Comparison of ENCODE assay signal across 18 cellular contexts in genomic region chr9:4102078-4102477, GRCh38.
DNase-seq lines count a peak whose midpoint lies in the region; ATAC-seq, FAIRE-seq and TF ChIP-seq lines count a peak whose summit lies in the region.
"Had no signal": no experiment of that assay in that cellular context is flagged by ENCODE, and none has a peak within 500 bp of the region (broad histone marks: within the 10 kb centered on the region; RNA-seq: fewer than 3 reads in every experiment).

No MANE protein-coding gene starts in this region.

- H3K9me3 ChIP-seq in astrocyte (ENCODE audit: insufficient read depth, low read depth, low read length) = no peaks in the 10 kb centered on the region
- H3K9me3 ChIP-seq in ovary = no peaks in the 10 kb centered on the region
- H3K9me3 ChIP-seq: HAP-1 had no signal

- peaks cover 18% of the 10 kb centered on the region for H4K20me1 ChIP-seq in astrocyte (ENCODE audit: insufficient read depth, low read length)
- H4K20me1 ChIP-seq: BLaER1 treated with 17β-estradiol and CSF1 and Interleukin-3, amounts not matched to agents 10 nM and 100 nM had no signal

- H3K4me3 ChIP-seq in astrocyte (ENCODE audit: insufficient read depth, low read depth, low read length) (no peak overlapping the region), ovary (no peak overlapping the region)
- H3K4me3 ChIP-seq: BLaER1 treated with 17β-estradiol and CSF1 and Interleukin-3, amounts not matched to agents 10 nM and 100 nM; GM12878; HAP-1 had no signal

- no peak for TF ChIP-seq EP300 in ovary (IDR thresholded peaks at IDR 0.05)

- H3K27ac Mint-ChIP-seq in astrocyte (ENCODE audit: unreplicated experiment) = peak overlapping the region; percentile 11
- H3K27ac Mint-ChIP-seq: CD4-positive, CD25-positive, alpha-beta regulatory T cell had no signal

- H3K27ac ChIP-seq in astrocyte (ENCODE audit: low read depth, low read length) (no peak overlapping the region), ovary (peak overlapping the region; percentile 25 to 45)
- H3K27ac ChIP-seq: BLaER1 treated with 17β-estradiol and CSF1 and Interleukin-3, amounts not matched to agents 10 nM and 100 nM; HL-60 had no signal

- WGBS in ovary, 3 donors = 7 to 24% (median 10%) methylated on average over 3 of the region's 3 CpGs

- peaks cover 14% of the 10 kb centered on the region for H3K36me3 Mint-ChIP-seq in astrocyte (ENCODE audit: low read depth, unreplicated experiment)
- H3K36me3 Mint-ChIP-seq: CD4-positive, CD25-positive, alpha-beta regulatory T cell had no signal

- in situ Hi-C loops in KBM-7 (cut with MboI; ENCODE audit: low pct_unique_long_range_greater_than_20kb, low sequenced_read_pairs) = loop anchor here (25.0 kb wide), 1 partner anchor 640 kb away; no protein-coding TSS in a partner anchor

- no peak for ATAC-seq in HG02588 (IDR thresholded peaks at IDR 0.05; ENCODE audit: unreplicated experiment)
- no peak for ATAC-seq in GM18861 (IDR thresholded peaks at IDR 0.05; ENCODE audit: unreplicated experiment)
- ATAC-seq: GM12878 had no signal

- peaks cover 93% of the 10 kb centered on the region for H3K79me2 ChIP-seq in astrocyte (ENCODE audit: insufficient read depth, low read length)

- no peaks in the 10 kb centered on the region for H3K36me3 ChIP-seq in astrocyte (ENCODE audit: insufficient read depth, low read length)
- H3K36me3 ChIP-seq in ovary = no peaks in the 10 kb centered on the region
- H3K36me3 ChIP-seq: BLaER1 treated with 17β-estradiol and CSF1 and Interleukin-3, amounts not matched to agents 10 nM and 100 nM; HAP-1 had no signal

- peak overlapping the region; percentile 1 for H3K4me2 ChIP-seq in astrocyte (ENCODE audit: low read length)
- H3K4me2 ChIP-seq: BLaER1 treated with 17β-estradiol and CSF1 and Interleukin-3, amounts not matched to agents 10 nM and 100 nM had no signal

- H3K4me1 Mint-ChIP-seq in astrocyte (ENCODE audit: low read depth, unreplicated experiment) = peaks cover 40% of the 10 kb centered on the region
- H3K4me1 Mint-ChIP-seq: CD4-positive, CD25-positive, alpha-beta regulatory T cell had no signal

- no peak overlapping the region for H3K9ac ChIP-seq in astrocyte (ENCODE audit: low read length)
- H3K9ac ChIP-seq: BLaER1 treated with 17β-estradiol and CSF1 and Interleukin-3, amounts not matched to agents 10 nM and 100 nM had no signal

- no peak for FAIRE-seq in astrocyte (lab: Jason Lieb, UNC)
- FAIRE-seq: GM12878, GM18507 had no signal

- intact Hi-C loops in ovary (cut with DNase I) = no loop called here

- TF ChIP-seq CTCF in astrocyte (IDR thresholded peaks at IDR 0.05; ENCODE audit: insufficient read depth, low read depth, low read length) (no peak), ovary (IDR thresholded peaks at IDR 0.05) (no peak)

- H3K27me3 ChIP-seq in astrocyte (ENCODE audit: insufficient read depth, low read length) (no peaks in the 10 kb centered on the region), ovary (no peaks in the 10 kb centered on the region)
- H3K27me3 ChIP-seq: BLaER1 treated with 17β-estradiol and CSF1 and Interleukin-3, amounts not matched to agents 10 nM and 100 nM had no signal

- no peaks in the 10 kb centered on the region for H3K27me3 Mint-ChIP-seq in astrocyte (ENCODE audit: low read depth, unreplicated experiment)

- TF ChIP-seq POLR2A in ovary (IDR thresholded peaks at IDR 0.05) = no peak

- no peaks in the 10 kb centered on the region for H3K9me3 Mint-ChIP-seq in astrocyte (ENCODE audit: unreplicated experiment)
- H3K9me3 Mint-ChIP-seq: CD4-positive, CD25-positive, alpha-beta regulatory T cell had no signal

- peaks cover 25% of the 10 kb centered on the region for H3K4me1 ChIP-seq in astrocyte (ENCODE audit: insufficient read depth, low read length)
- H3K4me1 ChIP-seq in ovary (ENCODE audit: insufficient read depth) = peaks cover 8% of the 10 kb centered on the region
- H3K4me1 ChIP-seq: HAP-1 had no signal

- H3K4me3 Mint-ChIP-seq in astrocyte (ENCODE audit: unreplicated experiment) = peak overlapping the region; percentile 4
- H3K4me3 Mint-ChIP-seq: CD4-positive, CD25-positive, alpha-beta regulatory T cell had no signal

- DNase-seq in EH (ENCODE audit: low read depth) = peak; percentile 40
- no peak for DNase-seq in astrocyte (ENCODE audit: low read depth)
- DNase-seq in iris pigment epithelial cell (ENCODE audit: low read depth) = peak; percentile 67
- no peak for DNase-seq in ovary
- DNase-seq in SHP77 treated with DMSO at 0.1 percent for 48 hours (lab: John Stamatoyannopoulos, UW) = no peak
- DNase-seq in KBM-7 = no peak
- DNase-seq: 8988T; ACHN; CD4-positive, CD25-positive, alpha-beta regulatory T cell; DMS53; GOT3 had no signal

- no peak overlapping the region for H2AFZ ChIP-seq in astrocyte (ENCODE audit: low read depth, low read length)

Comparison
In these comparisons a context has a peak if more than half of its experiments do, and no peak if none do; other contexts are left out.
1. DNase-seq: peak in EH (single experiment) and iris pigment epithelial cell (single experiment); none in astrocyte (single experiment), ovary (0 of 5), SHP77 treated with DMSO at 0.1 percent for 48 hours (single experiment) and KBM-7 (single experiment).